9 cellular contexts compared by ENCODE assay signal in the genomic region with DNA sequence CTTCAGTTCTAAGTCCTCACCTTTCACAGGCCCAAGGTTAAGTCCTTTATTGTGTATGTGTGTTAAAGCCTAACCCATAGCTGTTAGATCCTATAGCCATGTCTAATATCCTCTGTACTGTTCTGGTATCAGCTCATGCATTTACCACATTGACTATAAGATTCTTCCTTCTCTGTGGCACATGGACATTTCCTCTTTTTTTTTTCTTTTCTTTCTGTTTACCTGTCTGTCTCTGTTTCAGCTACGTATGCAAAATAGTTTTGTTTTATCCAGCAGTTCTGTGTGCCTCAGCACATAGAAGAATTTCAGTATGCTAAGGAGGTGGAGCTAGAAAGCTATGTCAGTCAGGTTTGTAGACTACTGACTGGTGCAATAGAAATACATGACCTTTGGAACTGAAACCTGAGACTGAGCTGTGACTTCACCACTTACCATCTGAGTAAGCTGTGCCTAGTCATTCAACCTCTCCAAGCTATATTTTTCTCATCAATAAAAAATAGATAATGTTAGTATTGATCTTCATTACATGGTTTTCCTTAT.
A peak's percentile ranks its signal among the peaks of the same experiment; 100 is the strongest.
DNase-seq lines count a peak whose midpoint lies in the region; ATAC-seq and TF ChIP-seq lines count a peak whose summit lies in the region.
"Had no signal": no experiment of that assay in that cellular context is flagged by ENCODE, and none has a peak within 500 bp of the region (broad histone marks: within the 10 kb centered on the region; RNA-seq: fewer than 3 reads in every experiment).

No MANE protein-coding gene starts in this region.

- H3K27ac ChIP-seq in SK-N-SH (ENCODE audit: low read depth in 2 of 2, low read length in 1 of 2), result no peak overlapping the region
- no peak overlapping the region for H3K27ac ChIP-seq in CD4-positive, alpha-beta memory T cell (ENCODE audit: low read depth, low read length)
- H3K27ac ChIP-seq: BLaER1 had no signal

- POLR2A ChIA-PET in SK-N-SH (lab: Yijun Ruan, JAX), result no interaction called here
- POLR2A ChIA-PET in CD4-positive, alpha-beta memory T cell (lab: Charles Lee; ENCODE audit: partially characterized antibody), result no interaction called here

- no peaks in the 10 kb centered on the region for H3K27me3 ChIP-seq in SK-N-SH (ENCODE audit: insufficient read depth)
- no peaks in the 10 kb centered on the region for H3K27me3 ChIP-seq in CD4-positive, alpha-beta memory T cell (ENCODE audit: insufficient read depth, low read length)
- H3K27me3 ChIP-seq: BLaER1 had no signal

- intact Hi-C loops in CD4-positive, alpha-beta memory T cell (cut with micrococcal nuclease), result no loop called here

- no peaks in the 10 kb centered on the region for H3F3A ChIP-seq in SK-N-SH (replicated peaks; ENCODE audit: insufficient read depth)

- no peak for TF ChIP-seq RAD21 in SK-N-SH (IDR thresholded peaks at IDR 0.05; ENCODE audit: low read length)

- no peaks in the 10 kb centered on the region for H3K36me3 ChIP-seq in SK-N-SH (replicated peaks in 1 of 2; ENCODE audit: control insufficient read depth in 1 of 2, insufficient read depth in 2 of 2, low read length in 1 of 2)
- no peaks in the 10 kb centered on the region for H3K36me3 ChIP-seq in CD4-positive, alpha-beta memory T cell (ENCODE audit: insufficient read depth, low read length)

- H3K4me3 Mint-ChIP-seq in CD4-positive, alpha-beta memory T cell, result no peak overlapping the region

- 0 out of 2 replicates have a peak, but pooled peaks cover 4% of the 10 kb centered on the region for H3K9me3 ChIP-seq in SK-N-SH
- no peaks in the 10 kb centered on the region for H3K9me3 ChIP-seq in CD4-positive, alpha-beta memory T cell (ENCODE audit: control insufficient read depth in 1 of 2, low read length in 2 of 2)

- no peaks in the 10 kb centered on the region for H4K20me1 ChIP-seq in SK-N-SH (ENCODE audit: insufficient read depth)
- H4K20me1 ChIP-seq: BLaER1 had no signal

- peaks cover 0 to 7% (median 2%) of the 10 kb centered on the region in 8 donors for H3K9me3 Mint-ChIP-seq in CD4-positive, alpha-beta memory T cell

- H3K79me2 ChIP-seq in SK-N-SH (ENCODE audit: insufficient read depth), result no peaks in the 10 kb centered on the region

- no peak for TF ChIP-seq CTCF in SK-N-SH (IDR thresholded peaks at IDR 0.05)

- 47% methylated on average over 1 of the region's 1 CpG for WGBS in SK-N-SH (ENCODE audit: low lambda C conversion rate)

- DNase-seq in SK-N-SH, result no peak
- DNase-seq in NCI-H146 (lab: John Stamatoyannopoulos, UW), result peak; percentile 41
- peak; percentile 17 for DNase-seq in iPS DF 19.7 (ENCODE audit: low read depth, low spot score)
- DNase-seq in amniotic stem cell (lab: John Stamatoyannopoulos, UW), result no peak
- no peak for DNase-seq in dermis blood vessel endothelial cell
- DNase-seq in CD4-positive, alpha-beta memory T cell, result no peak

- no peak for TF ChIP-seq EP300 in SK-N-SH (IDR thresholded peaks at IDR 0.05; ENCODE audit: borderline replicate concordance in 1 of 2, low read depth in 1 of 2, low read length in 1 of 2)

- no peaks in the 10 kb centered on the region for H3K4me1 Mint-ChIP-seq in CD4-positive, alpha-beta memory T cell

- no peak overlapping the region for H2AFZ ChIP-seq in SK-N-SH (ENCODE audit: low read depth)

- no peaks in the 10 kb centered on the region for H3K36me3 Mint-ChIP-seq in CD4-positive, alpha-beta memory T cell

- H3K27ac Mint-ChIP-seq in CD4-positive, alpha-beta memory T cell, result no peak overlapping the region

- H3K9me2 ChIP-seq in SK-N-SH, result no peaks in the 10 kb centered on the region

- peaks cover 8 to 13% of the 10 kb centered on the region in 2 donors for H3K27me3 Mint-ChIP-seq in CD4-positive, alpha-beta memory T cell

- H3K4me3 ChIP-seq in SK-N-SH (ENCODE audit: low read depth in 2 of 2, low read length in 1 of 2), result no peak overlapping the region
- no peak overlapping the region for H3K4me3 ChIP-seq in CD4-positive, alpha-beta memory T cell (ENCODE audit: low read length in 2 of 2)
- H3K4me3 ChIP-seq: BLaER1 had no signal

- ATAC-seq in SK-N-SH treated with all-trans-retinoic acid at 6 μM for 48 hours, result no peak
- ATAC-seq in HG02759 (IDR thresholded peaks at IDR 0.05; ENCODE audit: unreplicated experiment), result peak; percentile 99

- no peak overlapping the region for H3K9ac ChIP-seq in SK-N-SH
- H3K9ac ChIP-seq: BLaER1 had no signal

- H3K4me1 ChIP-seq in SK-N-SH (ENCODE audit: control insufficient read depth in 1 of 2, insufficient read depth in 2 of 2, low read depth in 1 of 2, low read length in 1 of 2), result peaks cover 0 to 9% of the 10 kb centered on the region in 2 experiments; a peak in 1 of 4 replicates
- H3K4me1 ChIP-seq in CD4-positive, alpha-beta memory T cell (ENCODE audit: insufficient read depth, low read length), result no peaks in the 10 kb centered on the region

- no peak overlapping the region for H3K4me2 ChIP-seq in SK-N-SH
- H3K4me2 ChIP-seq: BLaER1 had no signal

- CTCF ChIA-PET in SK-N-SH (lab: Yijun Ruan, JAX), result interaction anchor here (0.6 to 0.9 kb wide), 2 partner anchors 26 to 263 kb away, joined by 3 to 4 read pairs; no protein-coding TSS in a partner anchor
- CTCF ChIA-PET in CD4-positive, alpha-beta memory T cell (lab: Charles Lee; ENCODE audit: partially characterized antibody), result interaction anchor here (1.5 kb wide), 1 partner anchor 8 kb away, joined by 3 read pairs; no protein-coding TSS in a partner anchor

TF ChIP-seq in SK-N-SH, 30 proteins besides CTCF, POLR2A, EP300 and RAD21:
- TF ChIP-seq SMC3 (IDR thresholded peaks at IDR 0.05; ENCODE audit: low read depth, low read length), result no peak
- TF ChIP-seq, protein P1, sequence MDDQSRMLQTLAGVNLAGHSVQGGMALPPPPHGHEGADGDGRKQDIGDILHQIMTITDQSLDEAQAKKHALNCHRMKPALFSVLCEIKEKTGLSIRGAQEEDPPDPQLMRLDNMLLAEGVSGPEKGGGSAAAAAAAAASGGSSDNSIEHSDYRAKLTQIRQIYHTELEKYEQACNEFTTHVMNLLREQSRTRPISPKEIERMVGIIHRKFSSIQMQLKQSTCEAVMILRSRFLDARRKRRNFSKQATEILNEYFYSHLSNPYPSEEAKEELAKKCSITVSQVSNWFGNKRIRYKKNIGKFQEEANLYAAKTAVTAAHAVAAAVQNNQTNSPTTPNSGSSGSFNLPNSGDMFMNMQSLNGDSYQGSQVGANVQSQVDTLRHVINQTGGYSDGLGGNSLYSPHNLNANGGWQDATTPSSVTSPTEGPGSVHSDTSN (IDR thresholded peaks at IDR 0.05), result peak; percentile 43; the same call in 1 of the 2 replicates
- no peak for TF ChIP-seq SIN3A (IDR thresholded peaks at IDR 0.05; ENCODE audit: borderline replicate concordance, low read depth, low read length)
- TF ChIP-seq RXRA (IDR thresholded peaks at IDR 0.05; ENCODE audit: borderline replicate concordance, low read depth), result no peak
- no peak for TF ChIP-seq RCOR1 (IDR thresholded peaks at IDR 0.05; ENCODE audit: low read length)
- no peak for TF ChIP-seq YY1 (IDR thresholded peaks at IDR 0.05; ENCODE audit: low read depth)
TF ChIP-seq in SK-N-SH: peak in this region for 1.

TF ChIP-seq in SK-N-SH treated with all-trans-retinoic acid at 6 μM for 48 hours, 23 proteins besides CTCF, POLR2A, EP300 and RAD21 (continues in another document):
- no peak for TF ChIP-seq SNAI2 (CRISPR knock-in tag; IDR thresholded peaks at IDR 0.05)
- no peak for TF ChIP-seq ZFP30 (CRISPR knock-in tag; IDR thresholded peaks at IDR 0.05)
- no peak for TF ChIP-seq ZNF565 (CRISPR knock-in tag; conservative IDR thresholded peaks at IDR 0.05; ENCODE audit: low read depth)
- TF ChIP-seq ZFP3 (CRISPR knock-in tag; IDR thresholded peaks at IDR 0.05), result no peak
- TF ChIP-seq, protein P2, sequence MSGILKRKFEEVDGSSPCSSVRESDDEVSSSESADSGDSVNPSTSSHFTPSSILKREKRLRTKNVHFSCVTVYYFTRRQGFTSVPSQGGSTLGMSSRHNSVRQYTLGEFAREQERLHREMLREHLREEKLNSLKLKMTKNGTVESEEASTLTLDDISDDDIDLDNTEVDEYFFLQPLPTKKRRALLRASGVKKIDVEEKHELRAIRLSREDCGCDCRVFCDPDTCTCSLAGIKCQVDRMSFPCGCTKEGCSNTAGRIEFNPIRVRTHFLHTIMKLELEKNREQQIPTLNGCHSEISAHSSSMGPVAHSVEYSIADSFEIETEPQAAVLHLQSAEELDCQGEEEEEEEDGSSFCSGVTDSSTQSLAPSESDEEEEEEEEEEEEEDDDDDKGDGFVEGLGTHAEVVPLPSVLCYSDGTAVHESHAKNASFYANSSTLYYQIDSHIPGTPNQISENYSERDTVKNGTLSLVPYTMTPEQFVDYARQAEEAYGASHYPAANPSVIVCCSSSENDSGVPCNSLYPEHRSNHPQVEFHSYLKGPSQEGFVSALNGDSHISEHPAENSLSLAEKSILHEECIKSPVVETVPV (CRISPR knock-in tag; IDR thresholded peaks at IDR 0.05), result no peak
- no peak for TF ChIP-seq RARB (CRISPR knock-in tag; IDR thresholded peaks at IDR 0.05)
- TF ChIP-seq, protein P3, sequence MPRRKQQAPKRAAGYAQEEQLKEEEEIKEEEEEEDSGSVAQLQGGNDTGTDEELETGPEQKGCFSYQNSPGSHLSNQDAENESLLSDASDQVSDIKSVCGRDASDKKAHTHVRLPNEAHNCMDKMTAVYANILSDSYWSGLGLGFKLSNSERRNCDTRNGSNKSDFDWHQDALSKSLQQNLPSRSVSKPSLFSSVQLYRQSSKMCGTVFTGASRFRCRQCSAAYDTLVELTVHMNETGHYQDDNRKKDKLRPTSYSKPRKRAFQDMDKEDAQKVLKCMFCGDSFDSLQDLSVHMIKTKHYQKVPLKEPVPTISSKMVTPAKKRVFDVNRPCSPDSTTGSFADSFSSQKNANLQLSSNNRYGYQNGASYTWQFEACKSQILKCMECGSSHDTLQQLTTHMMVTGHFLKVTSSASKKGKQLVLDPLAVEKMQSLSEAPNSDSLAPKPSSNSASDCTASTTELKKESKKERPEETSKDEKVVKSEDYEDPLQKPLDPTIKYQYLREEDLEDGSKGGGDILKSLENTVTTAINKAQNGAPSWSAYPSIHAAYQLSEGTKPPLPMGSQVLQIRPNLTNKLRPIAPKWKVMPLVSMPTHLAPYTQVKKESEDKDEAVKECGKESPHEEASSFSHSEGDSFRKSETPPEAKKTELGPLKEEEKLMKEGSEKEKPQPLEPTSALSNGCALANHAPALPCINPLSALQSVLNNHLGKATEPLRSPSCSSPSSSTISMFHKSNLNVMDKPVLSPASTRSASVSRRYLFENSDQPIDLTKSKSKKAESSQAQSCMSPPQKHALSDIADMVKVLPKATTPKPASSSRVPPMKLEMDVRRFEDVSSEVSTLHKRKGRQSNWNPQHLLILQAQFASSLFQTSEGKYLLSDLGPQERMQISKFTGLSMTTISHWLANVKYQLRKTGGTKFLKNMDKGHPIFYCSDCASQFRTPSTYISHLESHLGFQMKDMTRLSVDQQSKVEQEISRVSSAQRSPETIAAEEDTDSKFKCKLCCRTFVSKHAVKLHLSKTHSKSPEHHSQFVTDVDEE (CRISPR knock-in tag; IDR thresholded peaks at IDR 0.05), result no peak
- TF ChIP-seq OSR1 (CRISPR knock-in tag; IDR thresholded peaks at IDR 0.05), result no peak

Comparison
In these comparisons a context has a peak if more than half of its experiments do, and no peak if none do; other contexts are left out.
1. DNase-seq: peak in NCI-H146 (single experiment) and iPS DF 19.7 (single experiment); none in SK-N-SH (single experiment), amniotic stem cell (single experiment), dermis blood vessel endothelial cell (single experiment) and CD4-positive, alpha-beta memory T cell (0 of 5).